ENCODE assay signal across 9 cellular contexts in genomic region chr3:98994128-98994762, GRCh38.
DNase-seq lines count a peak whose midpoint lies in the region; ATAC-seq and TF ChIP-seq lines count a peak whose summit lies in the region.
"Had no signal": no experiment of that assay in that cellular context is flagged by ENCODE, and none has a peak within 500 bp of the region (broad histone marks: within the 10 kb centered on the region; RNA-seq: fewer than 3 reads in every experiment).

No MANE protein-coding gene starts in this region.

- H3K4me3 ChIP-seq in osteoblast (ENCODE audit: insufficient read depth, low read length), result no peak overlapping the region

- peaks cover 2% of the 10 kb centered on the region for H3K27me3 Mint-ChIP-seq in endothelial cell (ENCODE audit: unreplicated experiment)
- peaks cover 3% of the 10 kb centered on the region for H3K27me3 Mint-ChIP-seq in activated naive CD4-positive, alpha-beta T cell treated with anti-CD3 and anti-CD28 coated beads for 36 hours (ENCODE audit: low read depth)
- H3K27me3 Mint-ChIP-seq: memory B cell had no signal

- ATAC-seq in HG03025 (IDR thresholded peaks at IDR 0.05; ENCODE audit: low FRiP score, unreplicated experiment), result no peak
- ATAC-seq in HG02981 (IDR thresholded peaks at IDR 0.05; ENCODE audit: unreplicated experiment), result no peak
- no peak for ATAC-seq in HG03045 (IDR thresholded peaks at IDR 0.05; ENCODE audit: unreplicated experiment)

- no peak overlapping the region for H3K4me2 ChIP-seq in osteoblast (ENCODE audit: insufficient read depth, low read length)

- DNase-seq in GM03348 (ENCODE audit: low spot score) (peak; percentile 39), NCI-H2196 treated with DMSO at 0.1 percent for 48 hours (lab: John Stamatoyannopoulos, UW; ENCODE audit: unreplicated experiment) (peak; percentile 8), endothelial cell (ENCODE audit: low spot score) (no peak), osteoblast (ENCODE audit: insufficient read length, low spot score, missing footprints) (no peak)
- no peak for DNase-seq in activated naive CD4-positive, alpha-beta T cell treated with anti-CD3 and anti-CD28 coated beads for 36 hours

- H3K27me3 ChIP-seq in osteoblast (ENCODE audit: insufficient read depth, low read length), result no peaks in the 10 kb centered on the region

- H3K36me3 ChIP-seq in osteoblast (ENCODE audit: insufficient read depth, low read length), result no peaks in the 10 kb centered on the region

- no peaks in the 10 kb centered on the region for H3K4me1 ChIP-seq in osteoblast (ENCODE audit: insufficient read depth, low read length)

- no peaks in the 10 kb centered on the region for H3K36me3 Mint-ChIP-seq in endothelial cell (ENCODE audit: low read depth, unreplicated experiment)
- no peaks in the 10 kb centered on the region for H3K36me3 Mint-ChIP-seq in activated naive CD4-positive, alpha-beta T cell treated with anti-CD3 and anti-CD28 coated beads for 36 hours (ENCODE audit: low read depth)
- H3K36me3 Mint-ChIP-seq: memory B cell had no signal

- no peak overlapping the region for H3K27ac ChIP-seq in osteoblast (ENCODE audit: low read depth, low read length)

- no peak overlapping the region for H3K4me3 Mint-ChIP-seq in endothelial cell (ENCODE audit: unreplicated experiment)
- no peak overlapping the region for H3K4me3 Mint-ChIP-seq in activated naive CD4-positive, alpha-beta T cell treated with anti-CD3 and anti-CD28 coated beads for 36 hours
- H3K4me3 Mint-ChIP-seq: memory B cell had no signal

- peaks cover 19% of the 10 kb centered on the region for H3K79me2 ChIP-seq in osteoblast (ENCODE audit: insufficient read depth, low read length)

- CTCF ChIA-PET in activated naive CD4-positive, alpha-beta T cell treated with anti-CD3 and anti-CD28 coated beads for 36 hours (lab: Charles Lee), result interaction anchor here (0.6 to 2.7 kb wide), 8 partner anchors 29 to 399 kb away, joined by 3 to 23 read pairs (median 3); no protein-coding TSS in a partner anchor

- TF ChIP-seq CTCF in endothelial cell (IDR thresholded peaks at IDR 0.05; ENCODE audit: unreplicated experiment) (peak; percentile 86), osteoblast (IDR thresholded peaks at IDR 0.05; ENCODE audit: extremely low read depth, low read depth, low read length) (peak; percentile 72)

- no peaks in the 10 kb centered on the region for H3K9me3 Mint-ChIP-seq in endothelial cell (ENCODE audit: unreplicated experiment)
- peaks cover 2% of the 10 kb centered on the region for H3K9me3 Mint-ChIP-seq in activated naive CD4-positive, alpha-beta T cell treated with anti-CD3 and anti-CD28 coated beads for 36 hours

- no peaks in the 10 kb centered on the region for H3K4me1 Mint-ChIP-seq in endothelial cell (ENCODE audit: unreplicated experiment)
- H3K4me1 Mint-ChIP-seq in activated naive CD4-positive, alpha-beta T cell treated with anti-CD3 and anti-CD28 coated beads for 36 hours (ENCODE audit: low read depth), result no peaks in the 10 kb centered on the region
- H3K4me1 Mint-ChIP-seq: memory B cell had no signal

- H3K27ac Mint-ChIP-seq in endothelial cell (ENCODE audit: unreplicated experiment), result no peak overlapping the region
- H3K27ac Mint-ChIP-seq in activated naive CD4-positive, alpha-beta T cell treated with anti-CD3 and anti-CD28 coated beads for 36 hours, result no peak overlapping the region
- H3K27ac Mint-ChIP-seq: memory B cell had no signal

- peak overlapping the region; percentile 4 for H2AFZ ChIP-seq in osteoblast (ENCODE audit: low read length)

- no peaks in the 10 kb centered on the region for H4K20me1 ChIP-seq in osteoblast (ENCODE audit: insufficient read depth, low read length)

- no peaks in the 10 kb centered on the region for H3K9me3 ChIP-seq in osteoblast (ENCODE audit: low read depth, low read length)

- intact Hi-C loops in activated naive CD4-positive, alpha-beta T cell treated with anti-CD3 and anti-CD28 coated beads for 36 hours (cut with micrococcal nuclease), result loop anchor here (1.0 to 5.0 kb wide), 2 partner anchors 177 to 392 kb away; no protein-coding TSS in a partner anchor

Comparison
In these comparisons a context has a peak if more than half of its experiments do, and no peak if none do; other contexts are left out.
1. DNase-seq: peak in GM03348 (single experiment) and NCI-H2196 treated with DMSO at 0.1 percent for 48 hours (single experiment); none in endothelial cell (single experiment), osteoblast (single experiment) and activated naive CD4-positive, alpha-beta T cell treated with anti-CD3 and anti-CD28 coated beads for 36 hours (single experiment).